ENCODE assay signal across 1 cellular context in the genomic region with DNA sequence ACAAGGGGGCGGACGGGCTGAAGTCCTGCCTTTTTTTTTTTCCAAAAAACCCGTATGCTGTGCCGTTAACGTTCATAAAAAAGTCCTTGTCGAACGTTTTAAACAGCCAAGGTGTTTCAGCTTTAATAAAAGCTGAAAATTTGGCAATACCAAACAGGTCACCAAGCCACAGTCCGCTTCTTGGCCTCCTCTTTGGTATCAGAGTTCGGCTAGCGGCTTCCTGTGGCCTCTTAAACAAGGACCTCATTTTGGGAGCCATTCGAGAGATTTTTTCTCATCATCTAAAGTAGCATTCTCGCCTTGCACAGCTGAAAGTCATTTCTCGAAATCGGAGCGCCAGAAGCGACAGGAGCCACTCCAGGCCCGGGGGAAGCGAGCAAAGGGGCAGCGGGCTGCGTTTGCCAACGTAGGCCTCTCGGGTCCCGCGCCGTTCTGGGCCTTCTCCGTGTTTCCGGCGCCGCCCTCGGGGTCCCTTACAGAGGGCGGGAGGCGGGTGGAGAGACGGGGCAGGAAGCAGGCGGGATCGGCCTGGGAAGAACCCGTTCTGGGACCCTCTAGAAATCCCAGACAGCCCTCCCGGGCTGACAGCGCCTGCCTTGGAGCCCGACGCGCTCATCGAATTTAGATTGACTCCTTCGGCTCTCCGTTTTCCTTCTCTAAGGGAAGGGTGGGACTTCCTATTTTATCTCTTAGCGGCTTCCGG.
TF ChIP-seq lines count a peak whose summit lies in the region.

No MANE protein-coding gene starts in this region.

TF ChIP-seq in HepG2, 621 proteins besides CTCF, POLR2A, EP300 and RAD21 (continued from another document and continues in another):
- TF ChIP-seq, protein P1, sequence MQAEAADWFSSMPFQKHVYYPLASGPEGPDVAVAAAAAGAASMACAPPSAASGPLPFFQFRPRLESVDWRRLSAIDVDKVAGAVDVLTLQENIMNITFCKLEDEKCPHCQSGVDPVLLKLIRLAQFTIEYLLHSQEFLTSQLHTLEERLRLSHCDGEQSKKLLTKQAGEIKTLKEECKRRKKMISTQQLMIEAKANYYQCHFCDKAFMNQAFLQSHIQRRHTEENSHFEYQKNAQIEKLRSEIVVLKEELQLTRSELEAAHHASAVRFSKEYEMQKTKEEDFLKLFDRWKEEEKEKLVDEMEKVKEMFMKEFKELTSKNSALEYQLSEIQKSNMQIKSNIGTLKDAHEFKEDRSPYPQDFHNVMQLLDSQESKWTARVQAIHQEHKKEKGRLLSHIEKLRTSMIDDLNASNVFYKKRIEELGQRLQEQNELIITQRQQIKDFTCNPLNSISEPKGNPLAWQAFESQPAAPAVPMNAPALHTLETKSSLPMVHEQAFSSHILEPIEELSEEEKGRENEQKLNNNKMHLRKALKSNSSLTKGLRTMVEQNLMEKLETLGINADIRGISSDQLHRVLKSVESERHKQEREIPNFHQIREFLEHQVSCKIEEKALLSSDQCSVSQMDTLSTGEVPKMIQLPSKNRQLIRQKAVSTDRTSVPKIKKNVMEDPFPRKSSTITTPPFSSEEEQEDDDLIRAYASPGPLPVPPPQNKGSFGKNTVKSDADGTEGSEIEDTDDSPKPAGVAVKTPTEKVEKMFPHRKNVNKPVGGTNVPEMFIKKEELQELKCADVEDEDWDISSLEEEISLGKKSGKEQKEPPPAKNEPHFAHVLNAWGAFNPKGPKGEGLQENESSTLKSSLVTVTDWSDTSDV (CRISPR knock-in tag; IDR thresholded peaks at IDR 0.05), result no peak
- TF ChIP-seq, protein P2, sequence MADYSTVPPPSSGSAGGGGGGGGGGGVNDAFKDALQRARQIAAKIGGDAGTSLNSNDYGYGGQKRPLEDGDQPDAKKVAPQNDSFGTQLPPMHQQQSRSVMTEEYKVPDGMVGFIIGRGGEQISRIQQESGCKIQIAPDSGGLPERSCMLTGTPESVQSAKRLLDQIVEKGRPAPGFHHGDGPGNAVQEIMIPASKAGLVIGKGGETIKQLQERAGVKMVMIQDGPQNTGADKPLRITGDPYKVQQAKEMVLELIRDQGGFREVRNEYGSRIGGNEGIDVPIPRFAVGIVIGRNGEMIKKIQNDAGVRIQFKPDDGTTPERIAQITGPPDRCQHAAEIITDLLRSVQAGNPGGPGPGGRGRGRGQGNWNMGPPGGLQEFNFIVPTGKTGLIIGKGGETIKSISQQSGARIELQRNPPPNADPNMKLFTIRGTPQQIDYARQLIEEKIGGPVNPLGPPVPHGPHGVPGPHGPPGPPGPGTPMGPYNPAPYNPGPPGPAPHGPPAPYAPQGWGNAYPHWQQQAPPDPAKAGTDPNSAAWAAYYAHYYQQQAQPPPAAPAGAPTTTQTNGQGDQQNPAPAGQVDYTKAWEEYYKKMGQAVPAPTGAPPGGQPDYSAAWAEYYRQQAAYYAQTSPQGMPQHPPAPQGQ (CRISPR knock-in tag; IDR thresholded peaks at IDR 0.05; ENCODE audit: borderline replicate concordance), result no peak
- TF ChIP-seq, protein P3, sequence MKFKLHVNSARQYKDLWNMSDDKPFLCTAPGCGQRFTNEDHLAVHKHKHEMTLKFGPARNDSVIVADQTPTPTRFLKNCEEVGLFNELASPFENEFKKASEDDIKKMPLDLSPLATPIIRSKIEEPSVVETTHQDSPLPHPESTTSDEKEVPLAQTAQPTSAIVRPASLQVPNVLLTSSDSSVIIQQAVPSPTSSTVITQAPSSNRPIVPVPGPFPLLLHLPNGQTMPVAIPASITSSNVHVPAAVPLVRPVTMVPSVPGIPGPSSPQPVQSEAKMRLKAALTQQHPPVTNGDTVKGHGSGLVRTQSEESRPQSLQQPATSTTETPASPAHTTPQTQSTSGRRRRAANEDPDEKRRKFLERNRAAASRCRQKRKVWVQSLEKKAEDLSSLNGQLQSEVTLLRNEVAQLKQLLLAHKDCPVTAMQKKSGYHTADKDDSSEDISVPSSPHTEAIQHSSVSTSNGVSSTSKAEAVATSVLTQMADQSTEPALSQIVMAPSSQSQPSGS (CRISPR knock-in tag; IDR thresholded peaks at IDR 0.05), result no peak
- no peak for TF ChIP-seq SMARCE1 (IDR thresholded peaks at IDR 0.05; ENCODE audit: borderline replicate concordance)
- TF ChIP-seq BHLHE40 (IDR thresholded peaks at IDR 0.05; ENCODE audit: low read length), result no peak
- no peak for TF ChIP-seq NFATC3 (CRISPR knock-in tag; IDR thresholded peaks at IDR 0.05)
- TF ChIP-seq, protein P4, sequence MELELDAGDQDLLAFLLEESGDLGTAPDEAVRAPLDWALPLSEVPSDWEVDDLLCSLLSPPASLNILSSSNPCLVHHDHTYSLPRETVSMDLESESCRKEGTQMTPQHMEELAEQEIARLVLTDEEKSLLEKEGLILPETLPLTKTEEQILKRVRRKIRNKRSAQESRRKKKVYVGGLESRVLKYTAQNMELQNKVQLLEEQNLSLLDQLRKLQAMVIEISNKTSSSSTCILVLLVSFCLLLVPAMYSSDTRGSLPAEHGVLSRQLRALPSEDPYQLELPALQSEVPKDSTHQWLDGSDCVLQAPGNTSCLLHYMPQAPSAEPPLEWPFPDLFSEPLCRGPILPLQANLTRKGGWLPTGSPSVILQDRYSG (CRISPR knock-in tag; IDR thresholded peaks at IDR 0.05), result no peak
- TF ChIP-seq, protein P5, sequence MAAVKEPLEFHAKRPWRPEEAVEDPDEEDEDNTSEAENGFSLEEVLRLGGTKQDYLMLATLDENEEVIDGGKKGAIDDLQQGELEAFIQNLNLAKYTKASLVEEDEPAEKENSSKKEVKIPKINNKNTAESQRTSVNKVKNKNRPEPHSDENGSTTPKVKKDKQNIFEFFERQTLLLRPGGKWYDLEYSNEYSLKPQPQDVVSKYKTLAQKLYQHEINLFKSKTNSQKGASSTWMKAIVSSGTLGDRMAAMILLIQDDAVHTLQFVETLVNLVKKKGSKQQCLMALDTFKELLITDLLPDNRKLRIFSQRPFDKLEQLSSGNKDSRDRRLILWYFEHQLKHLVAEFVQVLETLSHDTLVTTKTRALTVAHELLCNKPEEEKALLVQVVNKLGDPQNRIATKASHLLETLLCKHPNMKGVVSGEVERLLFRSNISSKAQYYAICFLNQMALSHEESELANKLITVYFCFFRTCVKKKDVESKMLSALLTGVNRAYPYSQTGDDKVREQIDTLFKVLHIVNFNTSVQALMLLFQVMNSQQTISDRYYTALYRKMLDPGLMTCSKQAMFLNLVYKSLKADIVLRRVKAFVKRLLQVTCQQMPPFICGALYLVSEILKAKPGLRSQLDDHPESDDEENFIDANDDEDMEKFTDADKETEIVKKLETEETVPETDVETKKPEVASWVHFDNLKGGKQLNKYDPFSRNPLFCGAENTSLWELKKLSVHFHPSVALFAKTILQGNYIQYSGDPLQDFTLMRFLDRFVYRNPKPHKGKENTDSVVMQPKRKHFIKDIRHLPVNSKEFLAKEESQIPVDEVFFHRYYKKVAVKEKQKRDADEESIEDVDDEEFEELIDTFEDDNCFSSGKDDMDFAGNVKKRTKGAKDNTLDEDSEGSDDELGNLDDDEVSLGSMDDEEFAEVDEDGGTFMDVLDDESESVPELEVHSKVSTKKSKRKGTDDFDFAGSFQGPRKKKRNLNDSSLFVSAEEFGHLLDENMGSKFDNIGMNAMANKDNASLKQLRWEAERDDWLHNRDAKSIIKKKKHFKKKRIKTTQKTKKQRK (IDR thresholded peaks at IDR 0.05; ENCODE audit: low read length), result no peak
- TF ChIP-seq, protein P6, sequence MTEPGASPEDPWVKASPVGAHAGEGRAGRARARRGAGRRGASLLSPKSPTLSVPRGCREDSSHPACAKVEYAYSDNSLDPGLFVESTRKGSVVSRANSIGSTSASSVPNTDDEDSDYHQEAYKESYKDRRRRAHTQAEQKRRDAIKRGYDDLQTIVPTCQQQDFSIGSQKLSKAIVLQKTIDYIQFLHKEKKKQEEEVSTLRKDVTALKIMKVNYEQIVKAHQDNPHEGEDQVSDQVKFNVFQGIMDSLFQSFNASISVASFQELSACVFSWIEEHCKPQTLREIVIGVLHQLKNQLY (CRISPR knock-in tag; IDR thresholded peaks at IDR 0.05), result no peak
- TF ChIP-seq PHF5A (CRISPR knock-in tag; IDR thresholded peaks at IDR 0.05; ENCODE audit: low read depth, unreplicated experiment), result no peak
- TF ChIP-seq, protein P7, sequence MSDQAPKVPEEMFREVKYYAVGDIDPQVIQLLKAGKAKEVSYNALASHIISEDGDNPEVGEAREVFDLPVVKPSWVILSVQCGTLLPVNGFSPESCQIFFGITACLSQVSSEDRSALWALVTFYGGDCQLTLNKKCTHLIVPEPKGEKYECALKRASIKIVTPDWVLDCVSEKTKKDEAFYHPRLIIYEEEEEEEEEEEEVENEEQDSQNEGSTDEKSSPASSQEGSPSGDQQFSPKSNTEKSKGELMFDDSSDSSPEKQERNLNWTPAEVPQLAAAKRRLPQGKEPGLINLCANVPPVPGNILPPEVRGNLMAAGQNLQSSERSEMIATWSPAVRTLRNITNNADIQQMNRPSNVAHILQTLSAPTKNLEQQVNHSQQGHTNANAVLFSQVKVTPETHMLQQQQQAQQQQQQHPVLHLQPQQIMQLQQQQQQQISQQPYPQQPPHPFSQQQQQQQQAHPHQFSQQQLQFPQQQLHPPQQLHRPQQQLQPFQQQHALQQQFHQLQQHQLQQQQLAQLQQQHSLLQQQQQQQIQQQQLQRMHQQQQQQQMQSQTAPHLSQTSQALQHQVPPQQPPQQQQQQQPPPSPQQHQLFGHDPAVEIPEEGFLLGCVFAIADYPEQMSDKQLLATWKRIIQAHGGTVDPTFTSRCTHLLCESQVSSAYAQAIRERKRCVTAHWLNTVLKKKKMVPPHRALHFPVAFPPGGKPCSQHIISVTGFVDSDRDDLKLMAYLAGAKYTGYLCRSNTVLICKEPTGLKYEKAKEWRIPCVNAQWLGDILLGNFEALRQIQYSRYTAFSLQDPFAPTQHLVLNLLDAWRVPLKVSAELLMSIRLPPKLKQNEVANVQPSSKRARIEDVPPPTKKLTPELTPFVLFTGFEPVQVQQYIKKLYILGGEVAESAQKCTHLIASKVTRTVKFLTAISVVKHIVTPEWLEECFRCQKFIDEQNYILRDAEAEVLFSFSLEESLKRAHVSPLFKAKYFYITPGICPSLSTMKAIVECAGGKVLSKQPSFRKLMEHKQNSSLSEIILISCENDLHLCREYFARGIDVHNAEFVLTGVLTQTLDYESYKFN (CRISPR knock-in tag; conservative IDR thresholded peaks at IDR 0.05), result no peak
- TF ChIP-seq KLF13 (CRISPR knock-in tag; IDR thresholded peaks at IDR 0.05), result no peak
- TF ChIP-seq, protein P8, sequence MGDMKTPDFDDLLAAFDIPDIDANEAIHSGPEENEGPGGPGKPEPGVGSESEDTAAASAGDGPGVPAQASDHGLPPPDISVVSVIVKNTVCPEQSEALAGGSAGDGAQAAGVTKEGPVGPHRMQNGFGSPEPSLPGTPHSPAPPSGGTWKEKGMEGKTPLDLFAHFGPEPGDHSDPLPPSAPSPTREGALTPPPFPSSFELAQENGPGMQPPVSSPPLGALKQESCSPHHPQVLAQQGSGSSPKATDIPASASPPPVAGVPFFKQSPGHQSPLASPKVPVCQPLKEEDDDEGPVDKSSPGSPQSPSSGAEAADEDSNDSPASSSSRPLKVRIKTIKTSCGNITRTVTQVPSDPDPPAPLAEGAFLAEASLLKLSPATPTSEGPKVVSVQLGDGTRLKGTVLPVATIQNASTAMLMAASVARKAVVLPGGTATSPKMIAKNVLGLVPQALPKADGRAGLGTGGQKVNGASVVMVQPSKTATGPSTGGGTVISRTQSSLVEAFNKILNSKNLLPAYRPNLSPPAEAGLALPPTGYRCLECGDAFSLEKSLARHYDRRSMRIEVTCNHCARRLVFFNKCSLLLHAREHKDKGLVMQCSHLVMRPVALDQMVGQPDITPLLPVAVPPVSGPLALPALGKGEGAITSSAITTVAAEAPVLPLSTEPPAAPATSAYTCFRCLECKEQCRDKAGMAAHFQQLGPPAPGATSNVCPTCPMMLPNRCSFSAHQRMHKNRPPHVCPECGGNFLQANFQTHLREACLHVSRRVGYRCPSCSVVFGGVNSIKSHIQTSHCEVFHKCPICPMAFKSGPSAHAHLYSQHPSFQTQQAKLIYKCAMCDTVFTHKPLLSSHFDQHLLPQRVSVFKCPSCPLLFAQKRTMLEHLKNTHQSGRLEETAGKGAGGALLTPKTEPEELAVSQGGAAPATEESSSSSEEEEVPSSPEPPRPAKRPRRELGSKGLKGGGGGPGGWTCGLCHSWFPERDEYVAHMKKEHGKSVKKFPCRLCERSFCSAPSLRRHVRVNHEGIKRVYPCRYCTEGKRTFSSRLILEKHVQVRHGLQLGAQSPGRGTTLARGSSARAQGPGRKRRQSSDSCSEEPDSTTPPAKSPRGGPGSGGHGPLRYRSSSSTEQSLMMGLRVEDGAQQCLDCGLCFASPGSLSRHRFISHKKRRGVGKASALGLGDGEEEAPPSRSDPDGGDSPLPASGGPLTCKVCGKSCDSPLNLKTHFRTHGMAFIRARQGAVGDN (CRISPR knock-in tag; IDR thresholded peaks at IDR 0.05), result peak; percentile 84
- TF ChIP-seq, protein P9, sequence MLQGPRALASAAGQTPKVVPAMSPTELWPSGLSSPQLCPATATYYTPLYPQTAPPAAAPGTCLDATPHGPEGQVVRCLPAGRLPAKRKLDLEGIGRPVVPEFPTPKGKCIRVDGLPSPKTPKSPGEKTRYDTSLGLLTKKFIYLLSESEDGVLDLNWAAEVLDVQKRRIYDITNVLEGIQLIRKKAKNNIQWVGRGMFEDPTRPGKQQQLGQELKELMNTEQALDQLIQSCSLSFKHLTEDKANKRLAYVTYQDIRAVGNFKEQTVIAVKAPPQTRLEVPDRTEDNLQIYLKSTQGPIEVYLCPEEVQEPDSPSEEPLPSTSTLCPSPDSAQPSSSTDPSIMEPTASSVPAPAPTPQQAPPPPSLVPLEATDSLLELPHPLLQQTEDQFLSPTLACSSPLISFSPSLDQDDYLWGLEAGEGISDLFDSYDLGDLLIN (CRISPR knock-in tag; IDR thresholded peaks at IDR 0.05; ENCODE audit: borderline replicate concordance), result no peak
- TF ChIP-seq AGO1 (IDR thresholded peaks at IDR 0.05; ENCODE audit: low read depth, low read length, poor library complexity, severe bottlenecking), result peak; percentile 44
- no peak for TF ChIP-seq NFKBIZ (CRISPR knock-in tag; IDR thresholded peaks at IDR 0.05)
- TF ChIP-seq ZNF614 (CRISPR knock-in tag; IDR thresholded peaks at IDR 0.05; ENCODE audit: borderline replicate concordance), result no peak
- TF ChIP-seq BRCA1 (CRISPR knock-in tag; IDR thresholded peaks at IDR 0.05), result no peak
- TF ChIP-seq CHCHD3 (CRISPR knock-in tag; IDR thresholded peaks at IDR 0.05), result no peak
- TF ChIP-seq, protein P10, sequence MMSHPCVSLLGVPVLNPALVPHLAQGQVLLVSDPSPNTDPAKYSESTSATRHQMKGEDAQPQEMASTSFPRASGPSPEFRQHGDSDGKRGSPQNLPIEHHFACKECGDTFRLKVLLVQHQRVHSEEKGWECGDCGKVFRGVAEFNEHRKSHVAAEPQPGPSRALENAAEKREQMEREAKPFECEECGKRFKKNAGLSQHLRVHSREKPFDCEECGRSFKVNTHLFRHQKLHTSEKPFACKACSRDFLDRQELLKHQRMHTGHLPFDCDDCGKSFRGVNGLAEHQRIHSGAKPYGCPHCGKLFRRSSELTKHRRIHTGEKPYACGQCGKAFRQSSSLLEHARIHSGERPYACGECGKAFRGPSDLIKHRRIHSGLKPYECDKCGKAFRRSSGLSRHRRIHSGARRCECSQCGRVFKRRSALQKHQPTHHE (CRISPR knock-in tag; IDR thresholded peaks at IDR 0.05; ENCODE audit: borderline replicate concordance), result 0 out of 2 replicates have a peak, but pooled peaks have one; percentile 31
- TF ChIP-seq MYC (CRISPR knock-in tag; IDR thresholded peaks at IDR 0.05; ENCODE audit: borderline replicate concordance), result peak; percentile 24; the same call in 1 of the 2 replicates
